Comparison of ENCODE assay signal across 1 cellular context in genomic region chr17:81412490-81413093, GRCh38.
TF ChIP-seq lines count a peak whose summit lies in the region.

No MANE protein-coding gene starts in this region.

TF ChIP-seq in K562, 482 proteins besides CTCF, POLR2A, EP300 and RAD21 (continued from another document and continues in another):
- no peak for TF ChIP-seq SMAD2 (IDR thresholded peaks at IDR 0.05; ENCODE audit: low read depth, low read length)
- TF ChIP-seq MNT (conservative IDR thresholded peaks at IDR 0.05) = peak in 1 of 2 experiments; percentile 46; a peak in 1 of 4 replicates
- peak; percentile 54; the same call in 1 of the 2 replicates for TF ChIP-seq GATAD2A (IDR thresholded peaks at IDR 0.05)
- TF ChIP-seq KLF13 (tag; IDR thresholded peaks at IDR 0.05; ENCODE audit: borderline replicate concordance, low read depth) = no peak
- peak in 1 of 2 experiments; percentile 72; a peak in 1 of 4 replicates for TF ChIP-seq MAZ (CRISPR knock-in tag; conservative IDR thresholded peaks at IDR 0.05 in 1 of 2, IDR thresholded peaks at IDR 0.05 in 1 of 2)
- TF ChIP-seq JUN (IDR thresholded peaks at IDR 0.05; ENCODE audit: borderline replicate concordance, low read depth, low read length) = no peak
- no peak for TF ChIP-seq JUN (CRISPR knock-in tag; IDR thresholded peaks at IDR 0.05; ENCODE audit: borderline replicate concordance)
- TF ChIP-seq, protein P1, sequence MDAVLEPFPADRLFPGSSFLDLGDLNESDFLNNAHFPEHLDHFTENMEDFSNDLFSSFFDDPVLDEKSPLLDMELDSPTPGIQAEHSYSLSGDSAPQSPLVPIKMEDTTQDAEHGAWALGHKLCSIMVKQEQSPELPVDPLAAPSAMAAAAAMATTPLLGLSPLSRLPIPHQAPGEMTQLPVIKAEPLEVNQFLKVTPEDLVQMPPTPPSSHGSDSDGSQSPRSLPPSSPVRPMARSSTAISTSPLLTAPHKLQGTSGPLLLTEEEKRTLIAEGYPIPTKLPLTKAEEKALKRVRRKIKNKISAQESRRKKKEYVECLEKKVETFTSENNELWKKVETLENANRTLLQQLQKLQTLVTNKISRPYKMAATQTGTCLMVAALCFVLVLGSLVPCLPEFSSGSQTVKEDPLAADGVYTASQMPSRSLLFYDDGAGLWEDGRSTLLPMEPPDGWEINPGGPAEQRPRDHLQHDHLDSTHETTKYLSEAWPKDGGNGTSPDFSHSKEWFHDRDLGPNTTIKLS (IDR thresholded peaks at IDR 0.05; ENCODE audit: borderline replicate concordance, low read depth) = no peak
- peak; percentile 75 for TF ChIP-seq SMAD4 (CRISPR knock-in tag; conservative IDR thresholded peaks at IDR 0.05)
- TF ChIP-seq KDM4B (IDR thresholded peaks at IDR 0.05; ENCODE audit: borderline replicate concordance in 2 of 2, low read depth in 1 of 2) = peak in 1 of 2 experiments; percentile 58; a peak in 1 of 4 replicates
- TF ChIP-seq, protein P2, sequence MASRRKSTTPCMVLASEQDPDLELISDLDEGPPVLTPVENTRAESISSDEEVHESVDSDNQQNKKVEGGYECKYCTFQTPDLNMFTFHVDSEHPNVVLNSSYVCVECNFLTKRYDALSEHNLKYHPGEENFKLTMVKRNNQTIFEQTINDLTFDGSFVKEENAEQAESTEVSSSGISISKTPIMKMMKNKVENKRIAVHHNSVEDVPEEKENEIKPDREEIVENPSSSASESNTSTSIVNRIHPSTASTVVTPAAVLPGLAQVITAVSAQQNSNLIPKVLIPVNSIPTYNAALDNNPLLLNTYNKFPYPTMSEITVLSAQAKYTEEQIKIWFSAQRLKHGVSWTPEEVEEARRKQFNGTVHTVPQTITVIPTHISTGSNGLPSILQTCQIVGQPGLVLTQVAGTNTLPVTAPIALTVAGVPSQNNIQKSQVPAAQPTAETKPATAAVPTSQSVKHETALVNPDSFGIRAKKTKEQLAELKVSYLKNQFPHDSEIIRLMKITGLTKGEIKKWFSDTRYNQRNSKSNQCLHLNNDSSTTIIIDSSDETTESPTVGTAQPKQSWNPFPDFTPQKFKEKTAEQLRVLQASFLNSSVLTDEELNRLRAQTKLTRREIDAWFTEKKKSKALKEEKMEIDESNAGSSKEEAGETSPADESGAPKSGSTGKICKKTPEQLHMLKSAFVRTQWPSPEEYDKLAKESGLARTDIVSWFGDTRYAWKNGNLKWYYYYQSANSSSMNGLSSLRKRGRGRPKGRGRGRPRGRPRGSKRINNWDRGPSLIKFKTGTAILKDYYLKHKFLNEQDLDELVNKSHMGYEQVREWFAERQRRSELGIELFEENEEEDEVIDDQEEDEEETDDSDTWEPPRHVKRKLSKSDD (conservative IDR thresholded peaks at IDR 0.05; ENCODE audit: low read length) = no peak
- TF ChIP-seq MBD2 (IDR thresholded peaks at IDR 0.05; ENCODE audit: borderline replicate concordance, low read depth) = 0 out of 2 replicates have a peak, but pooled peaks have one; percentile 69
- TF ChIP-seq SPI1 (IDR thresholded peaks at IDR 0.05; ENCODE audit: borderline replicate concordance, low read depth, low read length) = peak; percentile 90
- no peak for TF ChIP-seq HMG20B (CRISPR knock-in tag; IDR thresholded peaks at IDR 0.05)
- TF ChIP-seq ZNF12 (CRISPR knock-in tag; IDR thresholded peaks at IDR 0.05) = peak; percentile 17; the same call in 1 of the 2 replicates
- no peak for TF ChIP-seq ZZZ3 (IDR thresholded peaks at IDR 0.05)
- TF ChIP-seq HDAC1 (IDR thresholded peaks at IDR 0.05) = 0 out of 4 replicates have a peak, but pooled peaks of 1 of the 2 experiments have one; percentile 29
- TF ChIP-seq NR2F6 (CRISPR knock-in tag; IDR thresholded peaks at IDR 0.05) = no peak
- peak; percentile 35 for TF ChIP-seq RBM22 (IDR thresholded peaks at IDR 0.05; ENCODE audit: low read depth, low read length, poor library complexity, severe bottlenecking)
- no peak for TF ChIP-seq EHMT2 (IDR thresholded peaks at IDR 0.05)
- no peak for TF ChIP-seq ATF1 (CRISPR knock-in tag; IDR thresholded peaks at IDR 0.05)
- TF ChIP-seq ATF1 (tag; IDR thresholded peaks at IDR 0.05) = peak; percentile 55; the same call in 1 of the 2 replicates
- TF ChIP-seq ZNF583 (CRISPR knock-in tag; IDR thresholded peaks at IDR 0.05) = no peak
- TF ChIP-seq ZNF551 (CRISPR knock-in tag; IDR thresholded peaks at IDR 0.05) = no peak
- TF ChIP-seq KAT7 (CRISPR knock-in tag; IDR thresholded peaks at IDR 0.05; ENCODE audit: borderline replicate concordance) = 0 out of 2 replicates have a peak, but pooled peaks have one; percentile 32
- TF ChIP-seq DACH1 (IDR thresholded peaks at IDR 0.05; ENCODE audit: partially characterized antibody) = no peak
- TF ChIP-seq CTBP1 (IDR thresholded peaks at IDR 0.05; ENCODE audit: borderline replicate concordance) = peak; percentile 63; the same call in 1 of the 2 replicates
- TF ChIP-seq FOS (IDR thresholded peaks at IDR 0.05; ENCODE audit: extremely low read depth, insufficient read length) = no peak
- TF ChIP-seq SRF (CRISPR knock-in tag; IDR thresholded peaks at IDR 0.05) = no peak
- 0 out of 2 replicates have a peak, but pooled peaks have one; percentile 21 for TF ChIP-seq MTA1 (IDR thresholded peaks at IDR 0.05; ENCODE audit: borderline replicate concordance)
- TF ChIP-seq FOXP4 (CRISPR knock-in tag; IDR thresholded peaks at IDR 0.05; ENCODE audit: borderline replicate concordance) = no peak
- TF ChIP-seq NRF1 (conservative IDR thresholded peaks at IDR 0.05 in 1 of 2, IDR thresholded peaks at IDR 0.05 in 1 of 2) = peak in 1 of 2 experiments; percentile 37; a peak in 3 of 4 replicates
- no peak for TF ChIP-seq TGIF2 (CRISPR knock-in tag; IDR thresholded peaks at IDR 0.05)
- no peak for TF ChIP-seq SREBF1 (IDR thresholded peaks at IDR 0.05; ENCODE audit: borderline replicate concordance, low read depth, low read length)
- TF ChIP-seq MYNN (IDR thresholded peaks at IDR 0.05) = no peak
- TF ChIP-seq MYNN (CRISPR knock-in tag; IDR thresholded peaks at IDR 0.05) = no peak
- peak; percentile 59 for TF ChIP-seq NFIC (IDR thresholded peaks at IDR 0.05)
- peak; percentile 81 for TF ChIP-seq ETV1 (tag; conservative IDR thresholded peaks at IDR 0.05; ENCODE audit: low read depth)
- no peak for TF ChIP-seq NR0B1 (IDR thresholded peaks at IDR 0.05; ENCODE audit: partially characterized antibody)
- no peak for TF ChIP-seq SNIP1 (IDR thresholded peaks at IDR 0.05; ENCODE audit: low read depth)
- TF ChIP-seq SIRT6 (IDR thresholded peaks at IDR 0.05; ENCODE audit: low read depth, low read length) = no peak
- no peak for TF ChIP-seq ZFP1 (CRISPR knock-in tag; IDR thresholded peaks at IDR 0.05)
- peak; percentile 95 for TF ChIP-seq ETV5 (CRISPR knock-in tag; IDR thresholded peaks at IDR 0.05; ENCODE audit: low read depth)
- TF ChIP-seq ZNF224 (CRISPR knock-in tag; IDR thresholded peaks at IDR 0.05) = no peak
- no peak for TF ChIP-seq BRF1 (IDR thresholded peaks at IDR 0.05; ENCODE audit: borderline replicate concordance, extremely low read depth, insufficient read length)
- TF ChIP-seq HDAC2 (IDR thresholded peaks at IDR 0.05) = peak; percentile 45; the same call in 1 of the 2 replicates
- TF ChIP-seq THAP7 (CRISPR knock-in tag; IDR thresholded peaks at IDR 0.05) = no peak
- TF ChIP-seq LEF1 (IDR thresholded peaks at IDR 0.05) = no peak
- 0 out of 2 replicates have a peak, but pooled peaks have one; percentile 23 for TF ChIP-seq FOXM1 (IDR thresholded peaks at IDR 0.05; ENCODE audit: low read depth)
- TF ChIP-seq FOXM1 (CRISPR knock-in tag; IDR thresholded peaks at IDR 0.05; ENCODE audit: low read depth) = no peak
- TF ChIP-seq, protein P3, sequence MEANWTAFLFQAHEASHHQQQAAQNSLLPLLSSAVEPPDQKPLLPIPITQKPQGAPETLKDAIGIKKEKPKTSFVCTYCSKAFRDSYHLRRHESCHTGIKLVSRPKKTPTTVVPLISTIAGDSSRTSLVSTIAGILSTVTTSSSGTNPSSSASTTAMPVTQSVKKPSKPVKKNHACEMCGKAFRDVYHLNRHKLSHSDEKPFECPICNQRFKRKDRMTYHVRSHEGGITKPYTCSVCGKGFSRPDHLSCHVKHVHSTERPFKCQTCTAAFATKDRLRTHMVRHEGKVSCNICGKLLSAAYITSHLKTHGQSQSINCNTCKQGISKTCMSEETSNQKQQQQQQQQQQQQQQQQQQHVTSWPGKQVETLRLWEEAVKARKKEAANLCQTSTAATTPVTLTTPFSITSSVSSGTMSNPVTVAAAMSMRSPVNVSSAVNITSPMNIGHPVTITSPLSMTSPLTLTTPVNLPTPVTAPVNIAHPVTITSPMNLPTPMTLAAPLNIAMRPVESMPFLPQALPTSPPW (CRISPR knock-in tag; IDR thresholded peaks at IDR 0.05) = peak; percentile 78
- no peak for TF ChIP-seq ZNF41 (CRISPR knock-in tag; conservative IDR thresholded peaks at IDR 0.05)
- no peak for TF ChIP-seq ZKSCAN1 (IDR thresholded peaks at IDR 0.05; ENCODE audit: low read depth, low read length)
- TF ChIP-seq SUPT5H (IDR thresholded peaks at IDR 0.05) = peak; percentile 47; the same call in 1 of the 2 replicates
- TF ChIP-seq CEBPB (tag; IDR thresholded peaks at IDR 0.05) = no peak
- TF ChIP-seq SAFB (IDR thresholded peaks at IDR 0.05; ENCODE audit: borderline replicate concordance, low read depth, low read length) = peak; percentile 70; the same call in 1 of the 2 replicates
- TF ChIP-seq, protein P4, sequence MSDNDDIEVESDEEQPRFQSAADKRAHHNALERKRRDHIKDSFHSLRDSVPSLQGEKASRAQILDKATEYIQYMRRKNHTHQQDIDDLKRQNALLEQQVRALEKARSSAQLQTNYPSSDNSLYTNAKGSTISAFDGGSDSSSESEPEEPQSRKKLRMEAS (CRISPR knock-in tag; IDR thresholded peaks at IDR 0.05) = peak; percentile 71; the same call in 1 of the 2 replicates
- no peak for TF ChIP-seq ARNT (IDR thresholded peaks at IDR 0.05)
- TF ChIP-seq PPARD (CRISPR knock-in tag; IDR thresholded peaks at IDR 0.05) = no peak
- TF ChIP-seq FIP1L1 (IDR thresholded peaks at IDR 0.05; ENCODE audit: low read depth, low read length, poor library complexity, severe bottlenecking) = peak; percentile 11
- TF ChIP-seq GTF2B (IDR thresholded peaks at IDR 0.05; ENCODE audit: extremely low read depth, insufficient read length) = no peak
- no peak for TF ChIP-seq THRB (CRISPR knock-in tag; conservative IDR thresholded peaks at IDR 0.05)
